ENCODE assay signal across 14 cellular contexts in the genomic region with DNA sequence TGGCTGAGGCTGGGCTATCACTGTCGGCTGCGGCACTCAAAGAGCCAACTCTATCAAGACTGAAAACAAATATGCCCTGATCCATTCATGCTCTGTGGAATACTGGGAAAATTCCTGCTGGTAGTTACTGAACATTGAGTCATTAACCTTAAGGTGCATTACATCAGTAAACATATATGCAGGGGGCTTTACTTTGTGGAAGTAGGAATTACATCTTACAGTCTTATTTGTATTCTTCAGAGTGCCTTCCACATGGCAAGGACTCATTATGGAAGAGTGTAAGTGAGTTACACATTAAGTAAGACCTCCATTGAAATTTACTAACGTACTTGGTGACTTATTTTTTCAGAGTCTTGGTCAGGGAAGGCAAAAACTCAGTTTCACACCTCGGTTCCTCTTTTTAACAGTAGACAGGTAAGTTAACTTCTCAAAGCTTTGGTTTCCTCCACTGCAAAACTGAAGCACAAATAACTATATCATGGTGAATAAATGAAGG. TPM values are rescaled to one million over a fixed set of nuclear protein-coding genes. Genes with fewer than 3 reads are reported as not detected.
DNase-seq lines count a peak whose midpoint lies in the region; ATAC-seq lines count a peak whose summit lies in the region.
"Had no signal": no experiment of that assay in that cellular context is flagged by ENCODE, and none has a peak within 500 bp of the region (broad histone marks: within the 10 kb centered on the region; RNA-seq: fewer than 3 reads in every experiment).

No MANE protein-coding gene starts in this region.

- peaks cover 40 to 60% of the 10 kb centered on the region in 2 donors for H3K4me1 Mint-ChIP-seq in stimulated activated naive B cell treated with anti-CD40 and anti-IgM and Interleukin-4, amounts not matched to agents 10 μg/mL and 1 μg/mL and 100 μg/mL, for 72 hours
- peaks cover 5 to 19% (median 13%) of the 10 kb centered on the region in 4 donors for H3K4me1 Mint-ChIP-seq in naive thymus-derived CD8-positive, alpha-beta T cell
- H3K4me1 Mint-ChIP-seq in T-cell, result peaks cover 7 to 9% (median 7%) of the 10 kb centered on the region in 3 donors

- H3K27ac Mint-ChIP-seq in stimulated activated naive B cell treated with anti-CD40 and anti-IgM and Interleukin-4, amounts not matched to agents 10 μg/mL and 1 μg/mL and 100 μg/mL, for 72 hours, result peak overlapping the region; percentile 86
- no peak overlapping the region for H3K27ac Mint-ChIP-seq in naive thymus-derived CD8-positive, alpha-beta T cell
- no peak overlapping the region for H3K27ac Mint-ChIP-seq in T-cell

- peaks cover 9% of the 10 kb centered on the region in 2 donors for H3K9me3 Mint-ChIP-seq in stimulated activated naive B cell treated with anti-CD40 and anti-IgM and Interleukin-4, amounts not matched to agents 10 μg/mL and 1 μg/mL and 100 μg/mL, for 72 hours
- H3K9me3 Mint-ChIP-seq in naive thymus-derived CD8-positive, alpha-beta T cell, result no peaks in the 10 kb centered on the region
- H3K9me3 Mint-ChIP-seq in T-cell, result no peaks in the 10 kb centered on the region

- peak; percentile 94 for ATAC-seq in HG02588 (IDR thresholded peaks at IDR 0.05; ENCODE audit: unreplicated experiment)
- peak; percentile 97 for ATAC-seq in HG03432 (IDR thresholded peaks at IDR 0.05; ENCODE audit: unreplicated experiment)
- peak; percentile 35 to 50 for ATAC-seq in stimulated activated naive B cell treated with anti-CD40 and anti-IgM and Interleukin-4, amounts not matched to agents 10 μg/mL and 1 μg/mL and 100 μg/mL, for 72 hours (replicated peaks)
- no peak for ATAC-seq in naive thymus-derived CD8-positive, alpha-beta T cell
- ATAC-seq in T-cell (replicated peaks in 1 of 4), result no peak
- ATAC-seq: left lung, pancreas had no signal

- H3K4me3 Mint-ChIP-seq in stimulated activated naive B cell treated with anti-CD40 and anti-IgM and Interleukin-4, amounts not matched to agents 10 μg/mL and 1 μg/mL and 100 μg/mL, for 72 hours, result peak overlapping the region in 1 of 2 donors; percentile 35
- H3K4me3 Mint-ChIP-seq in naive thymus-derived CD8-positive, alpha-beta T cell, result no peak overlapping the region
- no peak overlapping the region for H3K4me3 Mint-ChIP-seq in T-cell

- DNase-seq in NOMO-1 treated with DMSO at 0.1 percent for 48 hours (lab: John Stamatoyannopoulos, UW; ENCODE audit: unreplicated experiment) (peak; percentile 33), NOMO-1 treated with dmso at 0.1 percent for 144 hours (lab: John Stamatoyannopoulos, UW; ENCODE audit: unreplicated experiment) (no peak), T-cell (no peak)
- no peak for DNase-seq in stimulated activated naive B cell treated with anti-CD40 and anti-IgM and Interleukin-4, amounts not matched to agents 10 μg/mL and 1 μg/mL and 100 μg/mL, for 72 hours
- no peak for DNase-seq in naive thymus-derived CD8-positive, alpha-beta T cell
- DNase-seq in activated naive CD4-positive, alpha-beta T cell treated with Interleukin-2 at 50 U/mL for 16 hours, result no peak
- DNase-seq: 8988T, DND-41, left lung, NCI-H187 treated with DMSO at 0.1 percent for 48 hours, pancreas, tibial artery had no signal

- POLR2A ChIA-PET in naive thymus-derived CD8-positive, alpha-beta T cell (lab: Charles Lee), result no interaction called here
- POLR2A ChIA-PET in T-cell (lab: Charles Lee), result no interaction called here

- CTCF ChIA-PET in T-cell (lab: Charles Lee), result interaction anchor here in 1 of 2 donors (1.3 kb wide), 1 partner anchor 50 kb away, joined by 3 read pairs; no protein-coding TSS in a partner anchor

- H3K27me3 Mint-ChIP-seq in stimulated activated naive B cell treated with anti-CD40 and anti-IgM and Interleukin-4, amounts not matched to agents 10 μg/mL and 1 μg/mL and 100 μg/mL, for 72 hours, result no peaks in the 10 kb centered on the region
- H3K27me3 Mint-ChIP-seq in naive thymus-derived CD8-positive, alpha-beta T cell, result no peaks in the 10 kb centered on the region
- H3K27me3 Mint-ChIP-seq in T-cell, result no peaks in the 10 kb centered on the region

- peaks cover 45 to 51% of the 10 kb centered on the region in 2 donors for H3K36me3 Mint-ChIP-seq in stimulated activated naive B cell treated with anti-CD40 and anti-IgM and Interleukin-4, amounts not matched to agents 10 μg/mL and 1 μg/mL and 100 μg/mL, for 72 hours
- peaks cover 0 to 30% (median 18%) of the 10 kb centered on the region in 3 donors for H3K36me3 Mint-ChIP-seq in naive thymus-derived CD8-positive, alpha-beta T cell
- peaks cover 36% of the 10 kb centered on the region for H3K36me3 Mint-ChIP-seq in T-cell

RNA-seq across cellular contexts. Expression of a gene that starts 4.5 kb away (rescaled TPM):
- 1 to 10 TPM in 1 of 2 experiments, under 1 TPM in 1; 0.94 to 1.1 TPM for total RNA-seq in naive thymus-derived CD8-positive, alpha-beta T cell
- not detected for polyA plus RNA-seq in naive thymus-derived CD8-positive, alpha-beta T cell
- under 1 TPM in 4 of 5 donors, not detected in 1; 0.46 to 0.95 (median 0.72) TPM for total RNA-seq in T-cell
- total RNA-seq: pancreas had no signal
- polyA plus RNA-seq: pancreas had no signal

Comparison
In these comparisons a context has a peak if more than half of its experiments do, and no peak if none do; other contexts are left out.
1. ATAC-seq: peak in HG02588 (single experiment), HG03432 (single experiment) and stimulated activated naive B cell treated with anti-CD40 and anti-IgM and Interleukin-4, amounts not matched to agents 10 μg/mL and 1 μg/mL and 100 μg/mL, for 72 hours (2 of 2); none in naive thymus-derived CD8-positive, alpha-beta T cell (0 of 2) and T-cell (0 of 4).